In the genomic region with DNA sequence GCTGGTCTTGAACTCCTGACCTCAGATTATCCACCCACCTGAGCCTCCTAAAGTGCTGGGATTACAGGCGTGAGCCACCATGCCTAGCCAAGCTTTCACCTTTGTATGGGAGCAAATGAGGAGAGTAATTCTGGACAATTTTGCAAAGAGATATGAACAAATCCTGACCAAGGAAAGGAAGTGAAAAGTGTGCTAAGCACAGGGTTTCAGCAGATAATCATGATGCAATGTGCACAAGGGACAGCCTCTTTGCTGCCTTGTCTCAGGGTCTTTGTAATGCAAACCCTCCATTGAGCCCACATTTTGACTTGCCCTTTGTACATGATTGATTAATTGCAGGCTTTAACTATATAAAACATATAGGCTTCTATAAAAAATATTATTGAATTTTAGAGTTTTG, we compare ENCODE assay signal across 25 cellular contexts.
"Had no signal": no experiment of that assay in that cellular context is flagged by ENCODE, and none has a peak within 500 bp of the region (broad histone marks: within the 10 kb centered on the region; RNA-seq: fewer than 3 reads in every experiment).

No MANE protein-coding gene starts in this region.

- ATAC-seq: activated CD4-positive, CD25-positive, alpha-beta regulatory T cell treated with anti-CD3 and anti-CD28 coated beads, Interleukin-2, amount 50 U/mL, for 24 hours; activated CD8-positive, alpha-beta T cell treated with anti-CD3 and anti-CD28 coated beads for 36 hours; activated T-cell treated with anti-CD3 and anti-CD28 coated beads, Interleukin-2, amount 50 U/mL, for 72 hours; T-cell had no signal

- H3K4me3 ChIP-seq: adrenal gland, MG63, Peyer's patch, SK-N-MC had no signal

- H3K27ac ChIP-seq: adrenal gland, Peyer's patch, RWPE1, SK-N-MC had no signal

- H3K27me3 ChIP-seq: adrenal gland, MG63, Peyer's patch had no signal

- H3K9me3 ChIP-seq: adrenal gland, MG63, Peyer's patch had no signal

- DNase-seq: activated CD4-positive, alpha-beta T cell treated with anti-CD3 and anti-CD28 coated beads for 4 hours; activated CD8-positive, alpha-beta memory T cell treated with anti-CD3 and anti-CD28 coated beads, Interleukin-2, amount 50 U/mL, for 4 hours; activated CD8-positive, alpha-beta T cell treated with anti-CD3 and anti-CD28 coated beads for 36 hours; activated gamma-delta T cell treated with Interleukin-2 at 50 U/mL for 16 hours; activated naive CD4-positive, alpha-beta T cell treated with anti-CD3 and anti-CD28 coated beads, Interleukin-2, amount 50 U/mL, for 16 hours; activated naive CD8-positive, alpha-beta T cell treated with anti-CD3 and anti-CD28 coated beads, Interleukin-2, amount 10 ng/mL, durations not matched to agents 7 days and 5 days; activated T-cell treated with anti-CD3 and anti-CD28 coated beads, Interleukin-2, amount 50 U/mL, for 72 hours; adrenal gland; anterior cingulate cortex; cerebellar nuclear complex; MG63; NCI-H1105; NCI-H1436; NCI-H1694 treated with DMSO at 0.1 percent for 48 hours; NCI-H2029 treated with DMSO at 0.1 percent for 48 hours; NCI-H510A treated with DMSO at 0.1 percent for 48 hours; NCI-H69; Peyer's patch; SHP77; T-cell; T-helper 2 cell; T1000 had no signal

- H3K4me1 ChIP-seq: Peyer's patch had no signal

- H3K36me3 ChIP-seq: adrenal gland, MG63, Peyer's patch had no signal
